ENCODE assay signal across 1 cellular context in genomic region chr1:37474697-37475379, GRCh38.
TF ChIP-seq lines count a peak whose summit lies in the region.

No MANE protein-coding gene starts in this region.

TF ChIP-seq in GM12878, 131 proteins besides CTCF, POLR2A, EP300 and RAD21 (continued from another document):
- TF ChIP-seq NKRF (conservative IDR thresholded peaks at IDR 0.05) (peak; percentile 2; the same call in 1 of the 2 replicates), POLR2AphosphoS5 (IDR thresholded peaks at IDR 0.05; ENCODE audit: low read length) (peak; percentile 80), ZNF217 (IDR thresholded peaks at IDR 0.05) (no peak), ZNF384 (IDR thresholded peaks at IDR 0.05; ENCODE audit: borderline replicate concordance, low read depth, low read length) (no peak), ZNF207 (IDR thresholded peaks at IDR 0.05; ENCODE audit: borderline replicate concordance) (0 out of 2 replicates have a peak, but pooled peaks have one; percentile 20), JUNB (IDR thresholded peaks at IDR 0.05) (no peak), ZBTB4 (CRISPR knock-in tag; IDR thresholded peaks at IDR 0.05) (0 out of 2 replicates have a peak, but pooled peaks have one; percentile 10), NFYA (IDR thresholded peaks at IDR 0.05; ENCODE audit: borderline replicate concordance, low read depth, low read length) (no peak), IKZF2 (IDR thresholded peaks at IDR 0.05) (no peak), YY1 (IDR thresholded peaks at IDR 0.05; ENCODE audit: low read depth, low read length) (no peak), HDAC6 (IDR thresholded peaks at IDR 0.05; ENCODE audit: unreplicated experiment) (no peak), MLLT1 (IDR thresholded peaks at IDR 0.05) (peak; percentile 52; the same call in 1 of the 2 replicates), KLF5 (IDR thresholded peaks at IDR 0.05; ENCODE audit: partially characterized antibody) (no peak), CEBPB (IDR thresholded peaks at IDR 0.05; ENCODE audit: borderline replicate concordance in 1 of 2, low read depth in 2 of 2, low read length in 2 of 2) (no peak), TCF7 (IDR thresholded peaks at IDR 0.05; ENCODE audit: borderline replicate concordance) (no peak), SMAD1 (IDR thresholded peaks at IDR 0.05; ENCODE audit: low read depth, partially characterized antibody) (no peak), NRF1 (conservative IDR thresholded peaks at IDR 0.05; ENCODE audit: low read depth, low read length) (no peak), ELK1 (IDR thresholded peaks at IDR 0.05; ENCODE audit: low read depth, low read length) (no peak)
